17 cellular contexts compared by ENCODE assay signal in genomic region chrX:134600714-134601113, GRCh38. TPM values are rescaled to one million over a fixed set of nuclear protein-coding genes. Genes with fewer than 3 reads are reported as not detected.
A peak's percentile ranks its signal among the peaks of the same experiment; 100 is the strongest.
DNase-seq lines count a peak whose midpoint lies in the region; ATAC-seq and TF ChIP-seq lines count a peak whose summit lies in the region.
"Had no signal": no experiment of that assay in that cellular context is flagged by ENCODE, and none has a peak within 500 bp of the region (broad histone marks: within the 10 kb centered on the region; RNA-seq: fewer than 3 reads in every experiment).

No MANE protein-coding gene starts in this region.

- BruUV-seq in IMR-90 (replicated peaks; lab: Mats Ljungman, UMichigan) = no TSS peak

- H2BK20ac ChIP-seq in IMR-90 (ENCODE audit: low read depth, low read length) = no peak overlapping the region

- no peak overlapping the region for H3K18ac ChIP-seq in IMR-90 (ENCODE audit: low read depth, low read length)

- 0 out of 2 replicates have a peak overlapping the region, but pooled peaks have one; percentile 1 for H2BK120ac ChIP-seq in IMR-90 (ENCODE audit: low read depth, low read length)

- H2BK5ac ChIP-seq in IMR-90 (ENCODE audit: low read depth, low read length, poor library complexity, severe bottlenecking) = peak overlapping the region; percentile 24

- TF ChIP-seq CTCF in IMR-90 (conservative IDR thresholded peaks at IDR 0.05; ENCODE audit: low read depth, low read length) = no peak
- no peak for TF ChIP-seq CTCF in fibroblast of the aortic adventitia (IDR thresholded peaks at IDR 0.05; ENCODE audit: insufficient read depth, low read length)

- H2BK15ac ChIP-seq in IMR-90 (ENCODE audit: low read depth, low read length) = no peak overlapping the region

- H3K9me3 ChIP-seq in BLaER1 (peaks cover 10% of the 10 kb centered on the region; the same call in 1 of the 2 replicates), IMR-90 (ENCODE audit: control insufficient read depth, insufficient read depth, low read length) (no peaks in the 10 kb centered on the region)
- H3K9me3 ChIP-seq: testis had no signal

- H3K4me1 ChIP-seq in BLaER1 (peaks cover 10% of the 10 kb centered on the region), IMR-90 (ENCODE audit: control insufficient read depth, insufficient read depth, low read length) (peaks cover 15% of the 10 kb centered on the region)
- H3K4me1 ChIP-seq: testis had no signal

- no peak overlapping the region for H2AK9ac ChIP-seq in IMR-90 (replicated peaks; ENCODE audit: low read depth, low read length, poor library complexity)

- peaks cover 12% of the 10 kb centered on the region; the same call in 1 of the 2 replicates for H3K9me1 ChIP-seq in IMR-90 (ENCODE audit: insufficient read depth, low read length)

- intact Hi-C loops in IMR-90 (cut with micrococcal nuclease) = loop anchor here (5.0 kb wide), 1 partner anchor 152 kb away; no protein-coding TSS in a partner anchor

- CTCF ChIA-PET in IMR-90 (lab: Yijun Ruan, JAX) = interaction anchor here (0.6 kb wide), 1 partner anchor 152 kb away, joined by 3 read pairs; no protein-coding TSS in a partner anchor

- no peak overlapping the region for H4K8ac ChIP-seq in IMR-90 (ENCODE audit: low read depth in 2 of 2, low read length in 2 of 2)

- H4K20me1 ChIP-seq in BLaER1 (no peaks in the 10 kb centered on the region), IMR-90 (ENCODE audit: insufficient read depth, low read length) (no peaks in the 10 kb centered on the region)

- H3K4ac ChIP-seq in IMR-90 (ENCODE audit: low read depth, low read length) = no peak overlapping the region

- no CpG with 5 or more reads among the region's 2 CpGs for WGBS in IMR-90 (ENCODE audit: extremely low coverage in 2 of 2, insufficient read length in 1 of 2), 2 experiments

- no peak overlapping the region for H3K56ac ChIP-seq in IMR-90 (ENCODE audit: extremely low read depth, insufficient read depth, low read length)

- peak overlapping the region; percentile 13; the same call in 1 of the 2 replicates for H3K4me2 ChIP-seq in BLaER1
- H3K4me2 ChIP-seq in IMR-90 (ENCODE audit: low read depth, low read length) = no peak overlapping the region

- no peaks in the 10 kb centered on the region for H3K79me1 ChIP-seq in IMR-90 (ENCODE audit: low read depth in 1 of 2, low read length in 2 of 2)

- no peak overlapping the region for H2AK5ac ChIP-seq in IMR-90 (ENCODE audit: low read depth, low read length)

- dilution Hi-C loops in IMR-90 (cut with HindIII; ENCODE audit: low sequenced_read_pairs, unreplicated experiment) = no loop called here

- in situ Hi-C loops in IMR-90 (cut with MboI; ENCODE audit: low sequenced_read_pairs) = no loop called here

- TF ChIP-seq RAD21 in IMR-90 (IDR thresholded peaks at IDR 0.05; ENCODE audit: low read length) = no peak

- no peaks in the 10 kb centered on the region for H3K36me3 ChIP-seq in BLaER1
- H3K36me3 ChIP-seq in IMR-90 (ENCODE audit: control insufficient read depth, insufficient read depth, low read length) = no peaks in the 10 kb centered on the region
- H3K36me3 ChIP-seq: heart right ventricle, SJCRH30 had no signal

- POLR2A ChIA-PET in IMR-90 (lab: Charles Lee; ENCODE audit: unreplicated experiment) = interaction anchor here (1.1 kb wide), 1 partner anchor 31 kb away, joined by 3 read pairs; no protein-coding TSS in a partner anchor

- no peak overlapping the region for H3K14ac ChIP-seq in IMR-90 (replicated peaks; ENCODE audit: low read depth, low read length)

- peaks cover 73% of the 10 kb centered on the region for H3K27me3 ChIP-seq in BLaER1
- no peaks in the 10 kb centered on the region for H3K27me3 ChIP-seq in IMR-90 (ENCODE audit: control insufficient read depth, insufficient read depth, low read length)
- H3K27me3 ChIP-seq: SJCRH30, testis had no signal

- ATAC-seq in IMR-90 (ENCODE audit: low read depth) = 0 out of 2 replicates have a peak, but pooled peaks have one; percentile 27
- no peak for ATAC-seq in HG03520 (IDR thresholded peaks at IDR 0.05; ENCODE audit: unreplicated experiment)
- no peak for ATAC-seq in GM19467 (IDR thresholded peaks at IDR 0.05; ENCODE audit: unreplicated experiment)
- ATAC-seq: heart right ventricle, left lobe of liver had no signal

- no peak overlapping the region for H4K5ac ChIP-seq in IMR-90 (ENCODE audit: low read depth, low read length)

- DNase-seq in IMR-90 (peak; percentile 72), SW480 (ENCODE audit: low spot score) (peak; percentile 92), fibroblast of the aortic adventitia (ENCODE audit: low read depth) (peak; percentile 40), DMS79 (lab: John Stamatoyannopoulos, UW) (no peak), retina (no peak)
- DNase-seq: activated gamma-delta T cell treated with Interleukin-2 at 50 U/mL for 16 hours, DMS 273 treated with DMSO at 0.1 percent for 48 hours, heart right ventricle, NCI-H187 treated with DMSO at 0.1 percent for 48 hours, NCI-H526 treated with DMSO at 0.1 percent for 48 hours, posterior cingulate gyrus, SJCRH30, testis had no signal

- H3K27ac ChIP-seq in BLaER1 (no peak overlapping the region), IMR-90 (ENCODE audit: insufficient read depth, low read length) (0 out of 2 replicates have a peak overlapping the region, but pooled peaks have one; percentile 3)
- H3K27ac ChIP-seq: heart right ventricle, SJCRH30, testis had no signal

- no peak overlapping the region for H2AFZ ChIP-seq in IMR-90 (replicated peaks; ENCODE audit: low read length, poor library complexity)

- no peak overlapping the region for H4K91ac ChIP-seq in IMR-90 (ENCODE audit: insufficient read depth, low read depth, low read length)

- H3K9ac ChIP-seq in BLaER1 = no peak overlapping the region
- H3K9ac ChIP-seq in IMR-90 (ENCODE audit: low read depth, low read length) = no peak overlapping the region

- no peak overlapping the region for H3K23ac ChIP-seq in IMR-90 (ENCODE audit: low read depth, low read length)

- no peak for TF ChIP-seq POLR2A in IMR-90 (IDR thresholded peaks at IDR 0.05; ENCODE audit: low read depth, low read length)

- H3K4me3 ChIP-seq in BLaER1 (no peak overlapping the region), IMR-90 (ENCODE audit: insufficient read depth, low read depth, low read length) (no peak overlapping the region), fibroblast of the aortic adventitia (ENCODE audit: low read depth, low read length) (no peak overlapping the region)
- H3K4me3 ChIP-seq: heart right ventricle, SJCRH30, testis had no signal

TF ChIP-seq in IMR-90, 13 proteins besides CTCF, POLR2A, EP300 and RAD21:
- TF ChIP-seq BHLHE40 (IDR thresholded peaks at IDR 0.05; ENCODE audit: low read depth, low read length) (peak; percentile 82), CEBPB (IDR thresholded peaks at IDR 0.05; ENCODE audit: low read depth, low read length) (peak; percentile 93), CHD1 (IDR thresholded peaks at IDR 0.05; ENCODE audit: low read depth, low read length) (no peak)

RNA-seq across cellular contexts. Expression of gene PLAC1, which starts 57.6 kb away (rescaled TPM):
- 0.28 and 0.36 TPM in 2 replicates for total RNA-seq in IMR-90 (2012; rRNA removed)
- 0.65 and 0.74 TPM in 2 replicates for polyA plus RNA-seq in IMR-90 (2012; rRNA removed)
- 0.15 and 0.66 TPM in 2 replicates for polyA plus RNA-seq in IMR-90 (2012; cell fraction: cytosol; rRNA removed)
- 0.16 and 0.36 TPM in 2 replicates for polyA plus RNA-seq in IMR-90 (2012; cell fraction: nucleus; rRNA removed; ENCODE audit: low replicate concordance)
- 0.09 TPM in 1 of 2 replicates, not detected in the other for total RNA-seq in fibroblast of the aortic adventitia (ENCODE audit: low replicate concordance)
- total RNA-seq: heart right ventricle, left lobe of liver had no signal
- polyA plus RNA-seq: heart right ventricle had no signal

Comparison
In these comparisons a context has a peak if more than half of its experiments do, and no peak if none do; other contexts are left out.
1. DNase-seq: peak in IMR-90 (single experiment), SW480 (single experiment) and fibroblast of the aortic adventitia (single experiment); none in DMS79 (single experiment) and retina (single experiment).